8 cellular contexts compared by ENCODE assay signal in the genomic region with DNA sequence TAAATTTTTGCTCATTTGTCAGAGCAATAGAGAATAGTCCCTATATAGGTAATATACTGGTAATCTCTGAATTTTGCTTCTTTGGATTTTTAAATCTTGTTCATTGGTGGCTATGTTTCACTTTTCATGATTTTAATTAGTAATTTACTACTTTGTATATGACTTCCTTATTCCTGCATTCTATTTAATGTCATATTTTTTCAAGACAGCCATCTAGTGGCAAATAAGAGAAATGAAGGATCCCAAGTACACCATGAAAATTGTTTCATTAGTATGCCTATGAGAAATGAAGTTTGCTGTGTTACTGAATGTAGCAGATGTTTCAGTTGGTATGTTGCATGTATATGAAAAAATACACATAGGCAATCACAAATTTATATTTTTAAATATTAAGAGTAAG.
DNase-seq lines count a peak whose midpoint lies in the region; TF ChIP-seq lines count a peak whose summit lies in the region.

No MANE protein-coding gene starts in this region.

- intact Hi-C loops in OCI-LY7 (cut with micrococcal nuclease; ENCODE audit: unreplicated experiment) = loop anchor here (5.0 kb wide), 1 partner anchor 101 kb away; no protein-coding TSS in a partner anchor
- intact Hi-C loops in activated naive CD4-positive, alpha-beta T cell treated with anti-CD3 and anti-CD28 coated beads for 36 hours (cut with micrococcal nuclease) = loop anchor here (1.0 to 10.0 kb wide), 4 partner anchors 55 to 163 kb away; no protein-coding TSS in a partner anchor

- CTCF ChIA-PET in AG04449 (lab: Yijun Ruan, JAX) = interaction anchor here (0.7 to 2.1 kb wide), 9 partner anchors 9 to 171 kb away, joined by 3 to 11 read pairs (median 6); no protein-coding TSS in a partner anchor
- CTCF ChIA-PET in OCI-LY7 (lab: Charles Lee; ENCODE audit: unreplicated experiment) = no interaction called here
- CTCF ChIA-PET in activated naive CD4-positive, alpha-beta T cell treated with anti-CD3 and anti-CD28 coated beads for 36 hours (lab: Charles Lee) = interaction anchor here (1.3 kb wide), 1 partner anchor 30 kb away, joined by 4 read pairs; no protein-coding TSS in a partner anchor

- BruUV-seq in OCI-LY7 (replicated peaks; lab: Mats Ljungman, UMichigan) = no TSS peak

- no peak overlapping the region for H3K27ac Mint-ChIP-seq in activated naive CD4-positive, alpha-beta T cell treated with anti-CD3 and anti-CD28 coated beads for 36 hours

- H3K9me3 ChIP-seq in OCI-LY7 (ENCODE audit: low read length) = peaks cover 5% of the 10 kb centered on the region; the same call in 1 of the 2 replicates

- peaks cover 15% of the 10 kb centered on the region for H3K36me3 Mint-ChIP-seq in activated naive CD4-positive, alpha-beta T cell treated with anti-CD3 and anti-CD28 coated beads for 36 hours (ENCODE audit: low read depth)

- no peak overlapping the region for H2AFZ ChIP-seq in OCI-LY7 (ENCODE audit: low read length)

- TF ChIP-seq CTCF in AG04449 (IDR thresholded peaks at IDR 0.05; ENCODE audit: insufficient read depth, low read length, missing control alignments) = peak; percentile 19
- peak; percentile 43 for TF ChIP-seq CTCF in GM13977 (IDR thresholded peaks at IDR 0.05; ENCODE audit: extremely low read depth, insufficient read depth, missing control alignments)
- peak; percentile 85 for TF ChIP-seq CTCF in OCI-LY7 (conservative IDR thresholded peaks at IDR 0.05; ENCODE audit: low read length)
- peak; percentile 43 for TF ChIP-seq CTCF in epithelial cell of esophagus (IDR thresholded peaks at IDR 0.05; ENCODE audit: insufficient read depth, low read depth, low read length, missing control alignments)

- no peak overlapping the region for H3K27ac ChIP-seq in OCI-LY7 (ENCODE audit: low read depth, low read length, poor library complexity, severe bottlenecking)

- POLR2A ChIA-PET in AG04449 (lab: Yijun Ruan, JAX) (no interaction called here), OCI-LY7 (lab: Charles Lee) (interaction anchor here (0.6 to 1.1 kb wide), 2 partner anchors 22 to 44 kb away, joined by 3 to 7 read pairs; no protein-coding TSS in a partner anchor)

- H3K27me3 Mint-ChIP-seq in activated naive CD4-positive, alpha-beta T cell treated with anti-CD3 and anti-CD28 coated beads for 36 hours (ENCODE audit: low read depth) = no peaks in the 10 kb centered on the region

- in situ Hi-C loops in GM13977 (cut with MboI; ENCODE audit: low pct_unique_long_range_greater_than_20kb, low sequenced_read_pairs, unreplicated experiment) = no loop called here

- no peaks in the 10 kb centered on the region for H3K79me2 ChIP-seq in OCI-LY7 (ENCODE audit: insufficient read depth, low read depth, low read length)

- no peaks in the 10 kb centered on the region for H3K9me3 Mint-ChIP-seq in activated naive CD4-positive, alpha-beta T cell treated with anti-CD3 and anti-CD28 coated beads for 36 hours

- no peak overlapping the region for H3K4me3 Mint-ChIP-seq in activated naive CD4-positive, alpha-beta T cell treated with anti-CD3 and anti-CD28 coated beads for 36 hours

- no peak overlapping the region for H3K4me3 ChIP-seq in AG04449 (ENCODE audit: low read depth, low read length)
- H3K4me3 ChIP-seq in OCI-LY7 (ENCODE audit: low read depth, low read length, poor library complexity, severe bottlenecking) = no peak overlapping the region
- no peak overlapping the region for H3K4me3 ChIP-seq in epithelial cell of esophagus (ENCODE audit: low read length)

- DNase-seq in AG04449 (ENCODE audit: low read depth, low spot score) = no peak
- peak; percentile 40 for DNase-seq in GM13977 (ENCODE audit: low spot score)
- peak; percentile 27 for DNase-seq in OCI-LY7 (ENCODE audit: low spot score)
- peak; percentile 32 for DNase-seq in epithelial cell of esophagus (ENCODE audit: low read depth)
- peak; percentile 22 for DNase-seq in pons (ENCODE audit: low spot score)
- no peak for DNase-seq in NCI-H1417 treated with DMSO at 0.1 percent for 48 hours (lab: John Stamatoyannopoulos, UW)
- no peak for DNase-seq in activated naive CD4-positive, alpha-beta T cell treated with anti-CD3 and anti-CD28 coated beads for 36 hours
- no peak for DNase-seq in NCI-H187 (lab: John Stamatoyannopoulos, UW)

- peaks cover 69% of the 10 kb centered on the region for H3K36me3 ChIP-seq in OCI-LY7 (ENCODE audit: insufficient read depth, low read length)

- no peaks in the 10 kb centered on the region for H3K9me2 ChIP-seq in OCI-LY7 (ENCODE audit: insufficient read depth, low read length)

- H3K4me2 ChIP-seq in OCI-LY7 (ENCODE audit: low read length) = no peak overlapping the region

- H3K4me1 Mint-ChIP-seq in activated naive CD4-positive, alpha-beta T cell treated with anti-CD3 and anti-CD28 coated beads for 36 hours (ENCODE audit: low read depth) = peaks cover 4% of the 10 kb centered on the region

- no peaks in the 10 kb centered on the region for H4K20me1 ChIP-seq in OCI-LY7 (ENCODE audit: insufficient read depth, low read length)

- H3K4me1 ChIP-seq in OCI-LY7 (ENCODE audit: insufficient read depth, low read length, poor library complexity, severe bottlenecking) = no peaks in the 10 kb centered on the region

Comparison
In these comparisons a context has a peak if more than half of its experiments do, and no peak if none do; other contexts are left out.
1. DNase-seq: peak in GM13977 (single experiment), OCI-LY7 (single experiment), epithelial cell of esophagus (single experiment) and pons (single experiment); none in AG04449 (single experiment), NCI-H1417 treated with DMSO at 0.1 percent for 48 hours (single experiment), activated naive CD4-positive, alpha-beta T cell treated with anti-CD3 and anti-CD28 coated beads for 36 hours (single experiment) and NCI-H187 (0 of 2).
2. CTCF ChIP-seq: peak in every context shown above with its lines; median percentile 85 in OCI-LY7; 43 in GM13977; 43 in epithelial cell of esophagus; 19 in AG04449.